Comparison of ENCODE assay signal across 11 cellular contexts in the genomic region with DNA sequence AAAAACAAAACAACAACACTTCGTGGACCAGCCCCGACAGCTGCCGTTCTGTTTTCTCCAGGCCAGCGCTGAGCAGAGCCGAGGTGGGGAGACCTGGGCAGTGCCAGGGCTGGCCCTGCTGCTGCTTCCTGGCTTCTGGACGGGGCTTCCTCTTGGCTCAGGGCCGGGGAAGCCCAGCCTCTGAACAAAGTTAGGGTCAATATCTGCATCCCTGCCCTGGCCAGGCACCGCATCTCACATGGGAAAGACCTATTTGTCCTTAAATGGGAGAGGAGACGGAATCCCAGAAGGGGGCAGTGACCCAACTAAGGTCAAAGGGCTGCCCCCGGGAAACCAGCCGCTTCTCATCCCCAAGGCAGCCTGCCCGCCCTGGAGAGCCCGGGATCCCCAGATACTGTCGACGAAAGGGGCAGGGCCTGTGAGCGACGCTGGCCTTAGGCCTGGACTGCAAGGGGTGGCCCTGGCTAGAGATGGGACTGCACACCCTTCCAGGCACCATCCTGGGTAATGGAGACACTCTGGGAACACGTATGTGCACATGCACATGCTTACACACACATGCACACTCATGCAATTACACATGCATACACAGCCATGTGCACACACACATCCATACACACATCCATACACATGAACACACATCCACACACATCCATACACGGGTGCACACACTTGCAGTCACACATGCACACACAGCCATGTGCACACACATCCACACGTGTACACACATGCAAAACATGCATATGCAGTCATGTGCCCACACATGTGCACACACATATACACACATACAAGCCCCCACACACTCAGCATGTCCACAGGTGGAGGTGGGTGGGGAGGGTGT. TPM values are rescaled to one million over a fixed set of nuclear protein-coding genes. Genes with fewer than 3 reads are reported as not detected.
DNase-seq lines count a peak whose midpoint lies in the region; ATAC-seq, FAIRE-seq and TF ChIP-seq lines count a peak whose summit lies in the region.
"Had no signal": no experiment of that assay in that cellular context is flagged by ENCODE, and none has a peak within 500 bp of the region (broad histone marks: within the 10 kb centered on the region; RNA-seq: fewer than 3 reads in every experiment).

No MANE protein-coding gene starts in this region.

- no peaks in the 10 kb centered on the region for H3K9me2 ChIP-seq in GM23338 (ENCODE audit: insufficient read depth)

- H3K4me3 Mint-ChIP-seq in GM23338 = no peak overlapping the region
- H3K4me3 Mint-ChIP-seq: B cell had no signal

- H3K4me2 ChIP-seq in GM23338 (no peak overlapping the region), HepG2 (ENCODE audit: low read depth, low read length) (peak overlapping the region; percentile 98)

- TF ChIP-seq EP300 in HepG2 (IDR thresholded peaks at IDR 0.05; ENCODE audit: low read depth in 2 of 2, low read length in 2 of 2) (no peak), HepG2 (CRISPR knock-in tag; IDR thresholded peaks at IDR 0.05; ENCODE audit: borderline replicate concordance) (no peak)

- no peak overlapping the region for H3K27ac Mint-ChIP-seq in GM23338
- H3K27ac Mint-ChIP-seq: B cell had no signal

- H3K79me2 ChIP-seq in GM23338 (replicated peaks; ENCODE audit: insufficient read depth) = no peaks in the 10 kb centered on the region
- no peaks in the 10 kb centered on the region for H3K79me2 ChIP-seq in HepG2 (ENCODE audit: insufficient read depth, low read length)

- peaks cover 11% of the 10 kb centered on the region for H3K4me1 Mint-ChIP-seq in GM23338
- H3K4me1 Mint-ChIP-seq: B cell had no signal

- no peak for TF ChIP-seq RAD21 in HepG2 (CRISPR knock-in tag; IDR thresholded peaks at IDR 0.05)

- ATAC-seq in GM23338 (no peak), HepG2 (no peak), HG02759 (IDR thresholded peaks at IDR 0.05; ENCODE audit: unreplicated experiment) (no peak), HG02588 (IDR thresholded peaks at IDR 0.05; ENCODE audit: unreplicated experiment) (no peak)

- peaks cover 5% of the 10 kb centered on the region; the same call in 1 of the 2 replicates for H3F3A ChIP-seq in GM23338 (replicated peaks; ENCODE audit: low read depth)

- H3K9me3 Mint-ChIP-seq in GM23338 = peaks cover 3% of the 10 kb centered on the region; the same call in 1 of the 3 replicates

- no peaks in the 10 kb centered on the region for H3K27me3 ChIP-seq in GM23338 (ENCODE audit: insufficient read depth)
- no peaks in the 10 kb centered on the region for H3K27me3 ChIP-seq in brain microvascular endothelial cell (replicated peaks)
- no peaks in the 10 kb centered on the region for H3K27me3 ChIP-seq in HepG2 (ENCODE audit: control insufficient read depth in 1 of 2, insufficient read depth in 2 of 2, low read length in 2 of 2)
- H3K27me3 ChIP-seq in skeletal muscle tissue (ENCODE audit: control insufficient read depth in 3 of 3, insufficient read depth in 3 of 3, low read length in 3 of 3) = peaks cover 16 to 52% (median 35%) of the 10 kb centered on the region in 3 donors
- H3K27me3 ChIP-seq: cardiac muscle cell had no signal

- POLR2A ChIA-PET in HepG2 (lab: Yijun Ruan, JAX) = interaction anchor here (0.8 to 2.1 kb wide), 21 partner anchors 9 to 297 kb away, joined by 3 to 36 read pairs (median 7); a partner anchor contains a TSS

- no peaks in the 10 kb centered on the region; the same call in none of the 2 replicates for H4K20me1 ChIP-seq in GM23338 (replicated peaks; ENCODE audit: insufficient read depth)
- no peaks in the 10 kb centered on the region for H4K20me1 ChIP-seq in HepG2 (ENCODE audit: insufficient read depth, low read length)

- no TSS peak for BruUV-seq in HepG2 (replicated peaks; lab: Mats Ljungman, UMichigan)

- TF ChIP-seq POLR2A in HepG2 (IDR thresholded peaks at IDR 0.05; ENCODE audit: insufficient read depth in 1 of 2, low read depth in 2 of 2, low read length in 2 of 2) = no peak

- no peak for FAIRE-seq in HepG2 (lab: Jason Lieb, UNC)
- FAIRE-seq: small intestine had no signal

- TF ChIP-seq CTCF in GM23338 (conservative IDR thresholded peaks at IDR 0.05; ENCODE audit: low read depth in 2 of 2) = no peak
- no peak for TF ChIP-seq CTCF in brain microvascular endothelial cell (IDR thresholded peaks at IDR 0.05; ENCODE audit: low read depth, low read length, missing control alignments)
- no peak for TF ChIP-seq CTCF in HepG2 (CRISPR knock-in tag; IDR thresholded peaks at IDR 0.05)

- intact Hi-C loops in HepG2 (cut with micrococcal nuclease; ENCODE audit: unreplicated experiment) = loop anchor here (1.0 to 5.0 kb wide), 2 partner anchors 17 to 138 kb away; no protein-coding TSS in a partner anchor

- H3K36me3 ChIP-seq in GM23338 (ENCODE audit: insufficient read depth) (no peaks in the 10 kb centered on the region), brain microvascular endothelial cell (replicated peaks) (no peaks in the 10 kb centered on the region), HepG2 (replicated peaks in 1 of 2; ENCODE audit: control insufficient read depth in 1 of 2, insufficient read depth in 2 of 2, low read length in 2 of 2) (no peaks in the 10 kb centered on the region), skeletal muscle tissue (ENCODE audit: control insufficient read depth in 3 of 3, insufficient read depth in 3 of 3, low read length in 3 of 3) (no peaks in the 10 kb centered on the region)
- H3K36me3 ChIP-seq: cardiac muscle cell had no signal

- no peaks in the 10 kb centered on the region; the same call in 2 of the 3 replicates for H3K36me3 Mint-ChIP-seq in GM23338 (ENCODE audit: low read depth)

- in situ Hi-C loops in brain microvascular endothelial cell (cut with HindIII; ENCODE audit: low pct_ligation_motif_present, low sequenced_read_pairs) (no loop called here), HepG2 (cut with HindIII; ENCODE audit: extremely low pct_ligation_motif_present, low pct_unique_long_range_greater_than_20kb) (no loop called here)

- H2AFZ ChIP-seq in GM23338 (no peak overlapping the region), HepG2 (ENCODE audit: low read length) (no peak overlapping the region)

- H3K9ac ChIP-seq in HepG2 (ENCODE audit: insufficient read depth, low read depth, low read length) = no peak overlapping the region
- H3K9ac ChIP-seq in skeletal muscle tissue (ENCODE audit: low read depth in 1 of 3, low read length in 3 of 3) = peak overlapping the region in 1 of 3 donors; percentile 44

- H3K4me1 ChIP-seq in GM23338 (ENCODE audit: insufficient read depth) (no peaks in the 10 kb centered on the region), HepG2 (ENCODE audit: insufficient read depth, low read length) (peaks cover 39% of the 10 kb centered on the region), skeletal muscle tissue (ENCODE audit: control insufficient read depth in 3 of 3, insufficient read depth in 3 of 3, low read length in 3 of 3) (peaks cover 36 to 46% (median 39%) of the 10 kb centered on the region in 3 donors)

- H3K27me3 Mint-ChIP-seq in GM23338 (ENCODE audit: insufficient read depth, low read depth, poor library complexity) = peaks cover 12% of the 10 kb centered on the region

- H3K27ac ChIP-seq in GM23338 (ENCODE audit: low read depth) (0 out of 2 replicates have a peak overlapping the region, but pooled peaks have one; percentile 55), brain microvascular endothelial cell (peak overlapping the region; percentile 98), HepG2 (ENCODE audit: extremely low read length, insufficient read depth, low read length) (no peak overlapping the region), skeletal muscle tissue (ENCODE audit: low read depth, low read length) (peak overlapping the region; percentile 77)
- H3K27ac ChIP-seq: cardiac muscle cell had no signal

- 67% methylated on average over 9 of the region's 20 CpGs for WGBS in HepG2 (ENCODE audit: low lambda C conversion rate)

- H3K9me3 ChIP-seq in HepG2 (ENCODE audit: low read length) = no peaks in the 10 kb centered on the region
- H3K9me3 ChIP-seq in skeletal muscle tissue (ENCODE audit: control insufficient read depth in 3 of 3, low read length in 3 of 3) = no peaks in the 10 kb centered on the region

- H3K4me3 ChIP-seq in GM23338 (no peak overlapping the region), brain microvascular endothelial cell (ENCODE audit: low read depth, low read length) (no peak overlapping the region), HepG2 (replicated peaks in 1 of 3; ENCODE audit: insufficient read depth in 1 of 3, low read depth in 2 of 3, low read length in 3 of 3) (no peak overlapping the region), skeletal muscle tissue (ENCODE audit: low read length in 3 of 3) (no peak overlapping the region)
- H3K4me3 ChIP-seq: cardiac muscle cell had no signal

- CTCF ChIA-PET in HepG2 (lab: Yijun Ruan, JAX; ENCODE audit: low intra/inter-chr PET ratio, low total read pairs) = interaction anchor here (2.0 to 2.1 kb wide), 2 partner anchors 17 to 130 kb away, joined by 8 to 20 read pairs; no protein-coding TSS in a partner anchor

- DNase-seq in GM23338 (ENCODE audit: low spot score) (no peak), brain microvascular endothelial cell (no peak), HepG2 (ENCODE audit: low spot score) (no peak), GM19240 (ENCODE audit: insufficient read length, low spot score) (no peak)
- no peak for DNase-seq in activated T-cell treated with anti-CD3 and anti-CD28 coated beads, Interleukin-2, amount 50 U/mL, for 48 hours

RNA-seq across cellular contexts. Expression of a gene that starts 22.1 kb away (rescaled TPM):
- total RNA-seq in GM23338 (2014; rRNA removed; shearing (Covaris generic)) = 34.5 and 36.2 TPM in 2 replicates
- polyA plus RNA-seq in GM23338 (2016; fragmentation: Nextera tagmentation; extraction: Ambion mirVana) (10.9 and 12.1 TPM in 2 replicates), HepG2 (2011; rRNA removed) (21.7 and 22.8 TPM in 2 replicates)
- total RNA-seq in HepG2 (2016; rRNA removed; fragmentation: Illumina TruSeq; extraction: Trizol) (9.8 and 24.0 TPM in 2 replicates), skeletal muscle tissue (18.3 TPM)
- 2.9 and 4.1 TPM in 2 replicates for total RNA-seq in HepG2 (2016; cell fraction: cytosol; rRNA removed; fragmentation: Illumina TruSeq; extraction: Trizol; ENCODE audit: low read depth)
- 8.5 and 20.1 TPM in 2 replicates for total RNA-seq in HepG2 (2016; cell fraction: insoluble cytoplasmic fraction; rRNA removed; fragmentation: Illumina TruSeq; extraction: Trizol)
- 7.7 and 7.9 TPM in 2 replicates for total RNA-seq in HepG2 (2016; cell fraction: membrane; rRNA removed; fragmentation: Illumina TruSeq; extraction: Trizol)
- 29.0 and 30.4 TPM in 2 replicates for total RNA-seq in HepG2 (2016; cell fraction: nucleus; rRNA removed; fragmentation: Illumina TruSeq; extraction: Trizol)
- 14.9 and 16.0 TPM in 2 replicates for polyA plus RNA-seq in HepG2 (2011; cell fraction: cytosol; rRNA removed)
- polyA plus RNA-seq in HepG2 (2011; cell fraction: nucleus; rRNA removed) = 67.0 and 84.3 TPM in 2 replicates
- polyA plus RNA-seq in HepG2 (2012) = 25.3 and 34.5 TPM in 2 replicates
- 3.3 and 3.7 TPM in 2 replicates for polyA plus RNA-seq in HepG2 (2016; cell fraction: cytosol; fragmentation: Illumina TruSeq; extraction: Trizol; ENCODE audit: low read depth)
- polyA plus RNA-seq in HepG2 (2016; cell fraction: insoluble cytoplasmic fraction; fragmentation: Illumina TruSeq; extraction: Trizol; ENCODE audit: low read depth) = 7.8 and 10.0 TPM in 2 replicates
- 6.3 and 6.9 TPM in 2 replicates for polyA plus RNA-seq in HepG2 (2016; cell fraction: membrane; fragmentation: Illumina TruSeq; extraction: Trizol; ENCODE audit: low read depth)
- 66.5 TPM in 2 replicates for polyA plus RNA-seq in HepG2 (2016; cell fraction: nucleus; fragmentation: Illumina TruSeq; extraction: Trizol; ENCODE audit: insufficient read depth, low read depth)
- 10.4 and 14.1 TPM in 2 replicates for polyA minus RNA-seq in HepG2 (2011; rRNA and poly(A)+ RNA removed; ENCODE audit: low replicate concordance)
- polyA minus RNA-seq in HepG2 (2011; cell fraction: cytosol; rRNA and poly(A)+ RNA removed) = 8.6 and 9.1 TPM in 2 replicates
- 22.9 and 23.1 TPM in 2 replicates for polyA minus RNA-seq in HepG2 (2011; cell fraction: nucleus; rRNA and poly(A)+ RNA removed)
